2 cellular contexts compared by ENCODE assay signal in genomic region chr2:19389469-19389868, GRCh38. TPM values are rescaled to one million over a fixed set of nuclear protein-coding genes. Genes with fewer than 3 reads are reported as not detected.
"Had no signal": no experiment of that assay in that cellular context is flagged by ENCODE, and none has a peak within 500 bp of the region (broad histone marks: within the 10 kb centered on the region; RNA-seq: fewer than 3 reads in every experiment).

No MANE protein-coding gene starts in this region.

RNA-seq across cellular contexts. Expression of gene OSR1, which starts 31.0 kb away (rescaled TPM):
- total RNA-seq: H7, HT1080 had no signal
